In the genomic region with DNA sequence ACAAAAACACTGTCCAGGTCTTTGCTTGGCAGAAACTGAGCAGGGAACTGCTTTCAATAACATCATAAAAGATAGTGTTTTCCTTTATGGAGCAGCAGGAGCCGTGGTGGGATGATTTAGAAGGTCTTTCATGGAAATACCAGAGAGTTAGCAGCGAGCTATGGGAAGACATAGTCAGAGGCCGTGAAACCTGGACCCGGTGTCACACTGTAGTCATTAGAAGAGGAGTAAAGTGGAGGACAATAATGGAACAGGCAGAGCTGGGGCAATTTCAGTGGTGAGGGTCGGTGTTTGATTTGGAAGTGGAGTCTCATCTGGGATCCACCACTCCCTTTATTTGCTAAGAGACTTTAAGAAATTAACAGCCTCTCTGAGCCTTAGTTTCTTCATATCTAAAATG, we compare ENCODE assay signal across 2 cellular contexts.
TF ChIP-seq lines count a peak whose summit lies in the region.

No MANE protein-coding gene starts in this region.

TF ChIP-seq in HepG2, 621 proteins besides CTCF, POLR2A, EP300 and RAD21:
- peak; percentile 94 for TF ChIP-seq RBM22 (optimal IDR thresholded peaks at IDR 0.05; ENCODE audit: low read length)
- no peak for TF ChIP-seq ZNF354B (CRISPR knock-in tag; IDR thresholded peaks at IDR 0.05)

TF ChIP-seq in K562, 482 proteins besides CTCF, POLR2A, EP300 and RAD21:
- no peak for TF ChIP-seq DPF2 (IDR thresholded peaks at IDR 0.05)
- TF ChIP-seq, protein P1, sequence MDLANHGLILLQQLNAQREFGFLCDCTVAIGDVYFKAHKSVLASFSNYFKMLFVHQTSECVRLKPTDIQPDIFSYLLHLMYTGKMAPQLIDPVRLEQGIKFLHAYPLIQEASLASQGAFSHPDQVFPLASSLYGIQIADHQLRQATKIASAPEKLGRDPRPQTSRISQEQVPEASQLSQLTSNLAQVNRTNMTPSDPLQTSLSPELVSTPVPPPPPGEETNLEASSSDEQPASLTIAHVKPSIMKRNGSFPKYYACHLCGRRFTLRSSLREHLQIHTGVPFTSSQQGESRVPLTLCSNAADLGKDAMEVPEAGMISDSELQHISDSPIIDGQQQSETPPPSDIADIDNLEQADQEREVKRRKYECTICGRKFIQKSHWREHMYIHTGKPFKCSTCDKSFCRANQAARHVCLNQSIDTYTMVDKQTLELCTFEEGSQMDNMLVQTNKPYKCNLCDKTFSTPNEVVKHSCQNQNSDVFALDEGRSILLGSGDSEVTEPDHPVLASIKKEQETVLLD (IDR thresholded peaks at IDR 0.05): no peak
- TF ChIP-seq HDAC6 (IDR thresholded peaks at IDR 0.05; ENCODE audit: low read depth, low read length): no peak
- TF ChIP-seq ZNF79 (CRISPR knock-in tag; IDR thresholded peaks at IDR 0.05; ENCODE audit: low read depth): no peak
- TF ChIP-seq, protein P2, sequence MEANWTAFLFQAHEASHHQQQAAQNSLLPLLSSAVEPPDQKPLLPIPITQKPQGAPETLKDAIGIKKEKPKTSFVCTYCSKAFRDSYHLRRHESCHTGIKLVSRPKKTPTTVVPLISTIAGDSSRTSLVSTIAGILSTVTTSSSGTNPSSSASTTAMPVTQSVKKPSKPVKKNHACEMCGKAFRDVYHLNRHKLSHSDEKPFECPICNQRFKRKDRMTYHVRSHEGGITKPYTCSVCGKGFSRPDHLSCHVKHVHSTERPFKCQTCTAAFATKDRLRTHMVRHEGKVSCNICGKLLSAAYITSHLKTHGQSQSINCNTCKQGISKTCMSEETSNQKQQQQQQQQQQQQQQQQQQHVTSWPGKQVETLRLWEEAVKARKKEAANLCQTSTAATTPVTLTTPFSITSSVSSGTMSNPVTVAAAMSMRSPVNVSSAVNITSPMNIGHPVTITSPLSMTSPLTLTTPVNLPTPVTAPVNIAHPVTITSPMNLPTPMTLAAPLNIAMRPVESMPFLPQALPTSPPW (CRISPR knock-in tag; IDR thresholded peaks at IDR 0.05): no peak
- TF ChIP-seq POLR2G (IDR thresholded peaks at IDR 0.05; ENCODE audit: low read depth, low read length): no peak
- TF ChIP-seq NFRKB (IDR thresholded peaks at IDR 0.05; ENCODE audit: low read depth): no peak
- TF ChIP-seq MYNN (IDR thresholded peaks at IDR 0.05): no peak
- no peak for TF ChIP-seq MYNN (CRISPR knock-in tag; IDR thresholded peaks at IDR 0.05)
- TF ChIP-seq CBX2 (IDR thresholded peaks at IDR 0.05; ENCODE audit: insufficient read depth, low read length, poor library complexity, severe bottlenecking): no peak
- TF ChIP-seq, protein P3, sequence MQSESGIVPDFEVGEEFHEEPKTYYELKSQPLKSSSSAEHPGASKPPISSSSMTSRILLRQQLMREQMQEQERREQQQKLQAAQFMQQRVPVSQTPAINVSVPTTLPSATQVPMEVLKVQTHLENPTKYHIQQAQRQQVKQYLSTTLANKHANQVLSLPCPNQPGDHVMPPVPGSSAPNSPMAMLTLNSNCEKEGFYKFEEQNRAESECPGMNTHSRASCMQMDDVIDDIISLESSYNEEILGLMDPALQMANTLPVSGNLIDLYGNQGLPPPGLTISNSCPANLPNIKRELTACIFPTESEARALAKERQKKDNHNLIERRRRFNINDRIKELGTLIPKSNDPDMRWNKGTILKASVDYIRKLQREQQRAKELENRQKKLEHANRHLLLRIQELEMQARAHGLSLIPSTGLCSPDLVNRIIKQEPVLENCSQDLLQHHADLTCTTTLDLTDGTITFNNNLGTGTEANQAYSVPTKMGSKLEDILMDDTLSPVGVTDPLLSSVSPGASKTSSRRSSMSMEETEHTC (IDR thresholded peaks at IDR 0.05): no peak
- TF ChIP-seq, protein P4, sequence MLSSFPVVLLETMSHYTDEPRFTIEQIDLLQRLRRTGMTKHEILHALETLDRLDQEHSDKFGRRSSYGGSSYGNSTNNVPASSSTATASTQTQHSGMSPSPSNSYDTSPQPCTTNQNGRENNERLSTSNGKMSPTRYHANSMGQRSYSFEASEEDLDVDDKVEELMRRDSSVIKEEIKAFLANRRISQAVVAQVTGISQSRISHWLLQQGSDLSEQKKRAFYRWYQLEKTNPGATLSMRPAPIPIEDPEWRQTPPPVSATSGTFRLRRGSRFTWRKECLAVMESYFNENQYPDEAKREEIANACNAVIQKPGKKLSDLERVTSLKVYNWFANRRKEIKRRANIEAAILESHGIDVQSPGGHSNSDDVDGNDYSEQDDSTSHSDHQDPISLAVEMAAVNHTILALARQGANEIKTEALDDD (IDR thresholded peaks at IDR 0.05): no peak
